ENCODE assay signal across 10 cellular contexts in the genomic region with DNA sequence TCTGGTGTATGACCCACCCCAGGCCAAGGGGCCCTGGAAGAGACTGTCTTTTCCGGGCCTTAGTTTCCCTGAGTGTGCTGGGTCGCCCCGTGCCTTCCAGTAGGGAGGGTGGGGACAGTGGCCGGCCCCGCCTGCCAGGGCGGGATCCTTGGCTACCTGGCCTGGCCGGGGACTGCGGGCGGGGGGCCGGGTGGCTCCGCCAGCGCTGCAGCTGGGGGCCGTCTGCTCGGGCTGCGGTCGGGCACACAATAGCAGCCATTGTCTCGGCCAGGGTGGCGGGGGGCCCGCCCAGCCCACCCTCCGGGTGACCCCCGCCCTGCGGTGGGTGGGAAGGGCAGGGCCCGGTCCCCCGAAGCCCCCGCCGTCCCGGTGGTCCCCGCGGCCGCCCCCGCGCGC. TPM values are rescaled to one million over a fixed set of nuclear protein-coding genes. Genes with fewer than 3 reads are reported as not detected.
DNase-seq lines count a peak whose midpoint lies in the region; TF ChIP-seq lines count a peak whose summit lies in the region.
"Had no signal": no experiment of that assay in that cellular context is flagged by ENCODE, and none has a peak within 500 bp of the region (broad histone marks: within the 10 kb centered on the region; RNA-seq: fewer than 3 reads in every experiment).

No MANE protein-coding gene starts in this region.

- no peaks in the 10 kb centered on the region for H3K9me3 Mint-ChIP-seq in T-helper 2 cell treated with Interferon-gamma antibody and Interleukin-4, amounts not matched to agents 5 μg/mL and 100 μg/mL, for 36 hours
- H3K9me3 Mint-ChIP-seq: brain; natural killer cell treated with Interleukin-12 subunit alpha and Interleukin-12 subunit beta and Interleukin-15 and Interleukin-18, amount 100 ng/mL, for 72 hours had no signal

- H3K36me3 ChIP-seq in NT2/D1 (ENCODE audit: insufficient read depth, insufficient read length, low read length), result peaks cover 3% of the 10 kb centered on the region
- peaks cover 3 to 25% of the 10 kb centered on the region in 2 experiments for H3K36me3 ChIP-seq in mesenchymal stem cell (ENCODE audit: control insufficient read depth in 1 of 2, insufficient read depth in 2 of 2, low read depth in 1 of 2, low read length in 2 of 2)
- H3K36me3 ChIP-seq in thymus (ENCODE audit: control insufficient read depth, insufficient read depth), result no peaks in the 10 kb centered on the region

- H3K14ac ChIP-seq in mesenchymal stem cell (ENCODE audit: low read length in 2 of 2), result no peak overlapping the region

- no peak overlapping the region for H3K4me3 ChIP-seq in NT2/D1 (ENCODE audit: insufficient read length, low read depth)
- peak overlapping the region; percentile 57 for H3K4me3 ChIP-seq in choroid plexus epithelial cell (ENCODE audit: low read depth, low read length)
- H3K4me3 ChIP-seq in mesenchymal stem cell (ENCODE audit: insufficient read depth in 1 of 2, low read depth in 1 of 2, low read length in 2 of 2), result peak overlapping the region in 1 of 2 experiments; percentile 44
- peak overlapping the region; percentile 47 for H3K4me3 ChIP-seq in thymus (ENCODE audit: low read length)

- H3K4me3 Mint-ChIP-seq in T-helper 2 cell treated with Interferon-gamma antibody and Interleukin-4, amounts not matched to agents 5 μg/mL and 100 μg/mL, for 36 hours, result no peak overlapping the region
- H3K4me3 Mint-ChIP-seq: natural killer cell treated with Interleukin-12 subunit alpha and Interleukin-12 subunit beta and Interleukin-15 and Interleukin-18, amount 100 ng/mL, for 72 hours had no signal

- no peak overlapping the region for H3K23ac ChIP-seq in mesenchymal stem cell (ENCODE audit: low read length in 2 of 2)

- H2AK5ac ChIP-seq in mesenchymal stem cell (ENCODE audit: low read length, severe bottlenecking), result peak overlapping the region; percentile 47

- H2BK15ac ChIP-seq in mesenchymal stem cell (ENCODE audit: low read depth, poor library complexity, severe bottlenecking), result peak overlapping the region; percentile 73

- H3K4me1 Mint-ChIP-seq in T-helper 2 cell treated with Interferon-gamma antibody and Interleukin-4, amounts not matched to agents 5 μg/mL and 100 μg/mL, for 36 hours (ENCODE audit: low read depth), result no peaks in the 10 kb centered on the region

- no peak overlapping the region for H2BK5ac ChIP-seq in mesenchymal stem cell (ENCODE audit: low read depth, low read length, poor library complexity, severe bottlenecking)

- H3K27me3 Mint-ChIP-seq in T-helper 2 cell treated with Interferon-gamma antibody and Interleukin-4, amounts not matched to agents 5 μg/mL and 100 μg/mL, for 36 hours (ENCODE audit: low read depth), result peaks cover 13% of the 10 kb centered on the region
- H3K27me3 Mint-ChIP-seq: brain; natural killer cell treated with Interleukin-12 subunit alpha and Interleukin-12 subunit beta and Interleukin-15 and Interleukin-18, amount 100 ng/mL, for 72 hours had no signal

- peak overlapping the region; percentile 47 to 82 for H3K4ac ChIP-seq in mesenchymal stem cell (ENCODE audit: low read depth in 1 of 2, low read length in 2 of 2)

- peak overlapping the region; percentile 16 to 70 for H3K18ac ChIP-seq in mesenchymal stem cell (ENCODE audit: low read depth in 1 of 2, low read length in 2 of 2)

- no peak for TF ChIP-seq CTCF in choroid plexus epithelial cell (conservative IDR thresholded peaks at IDR 0.05; ENCODE audit: low read depth, low read length)

- H3K4me2 ChIP-seq in mesenchymal stem cell (ENCODE audit: low read length, poor library complexity, severe bottlenecking), result peak overlapping the region; percentile 81

- H3K9ac ChIP-seq in NT2/D1 (ENCODE audit: insufficient read length, low read depth), result peak overlapping the region; percentile 51
- H3K9ac ChIP-seq in mesenchymal stem cell (ENCODE audit: low read length), result no peak overlapping the region

- H3K4me1 ChIP-seq in NT2/D1 (ENCODE audit: insufficient read depth, insufficient read length), result peaks cover 22% of the 10 kb centered on the region
- H3K4me1 ChIP-seq in mesenchymal stem cell (ENCODE audit: control insufficient read depth, insufficient read depth, low read depth, low read length), result peaks cover 59% of the 10 kb centered on the region
- no peaks in the 10 kb centered on the region for H3K4me1 ChIP-seq in thymus (ENCODE audit: control insufficient read depth, insufficient read depth, low read length)

- no peaks in the 10 kb centered on the region for H3K36me3 Mint-ChIP-seq in T-helper 2 cell treated with Interferon-gamma antibody and Interleukin-4, amounts not matched to agents 5 μg/mL and 100 μg/mL, for 36 hours (ENCODE audit: low read depth)
- H3K36me3 Mint-ChIP-seq: brain; natural killer cell treated with Interleukin-12 subunit alpha and Interleukin-12 subunit beta and Interleukin-15 and Interleukin-18, amount 100 ng/mL, for 72 hours had no signal

- DNase-seq in NT2/D1 (ENCODE audit: low read depth, low spot score), result no peak
- DNase-seq in choroid plexus epithelial cell (ENCODE audit: low read depth), result no peak
- no peak for DNase-seq in mesenchymal stem cell
- no peak for DNase-seq in SHP77 treated with DMSO at 0.1 percent for 48 hours (lab: John Stamatoyannopoulos, UW)
- DNase-seq in NK-92 (lab: John Stamatoyannopoulos, UW; ENCODE audit: unreplicated experiment), result no peak
- DNase-seq in T-helper 2 cell treated with Interferon-gamma antibody and Interleukin-4, amounts not matched to agents 5 μg/mL and 100 μg/mL, for 36 hours (ENCODE audit: low spot score), result no peak
- DNase-seq: NCI-H510A had no signal

- no peak overlapping the region for H2BK12ac ChIP-seq in mesenchymal stem cell (ENCODE audit: low read length in 2 of 2)

- H3K9me3 ChIP-seq in NT2/D1 (ENCODE audit: insufficient read depth, low read length) (no peaks in the 10 kb centered on the region), mesenchymal stem cell (ENCODE audit: control insufficient read depth, low read length) (no peaks in the 10 kb centered on the region), thymus (ENCODE audit: control insufficient read depth) (no peaks in the 10 kb centered on the region)

- peak overlapping the region; percentile 66 for H4K8ac ChIP-seq in mesenchymal stem cell (ENCODE audit: low read length)

- peak overlapping the region; percentile 89 for H2BK120ac ChIP-seq in mesenchymal stem cell (ENCODE audit: low read depth, low read length)

- H3K79me1 ChIP-seq in mesenchymal stem cell (replicated peaks; ENCODE audit: low read length, poor library complexity, severe bottlenecking), result peaks cover 34% of the 10 kb centered on the region

- no peak overlapping the region for H3K27ac Mint-ChIP-seq in T-helper 2 cell treated with Interferon-gamma antibody and Interleukin-4, amounts not matched to agents 5 μg/mL and 100 μg/mL, for 36 hours
- H3K27ac Mint-ChIP-seq: natural killer cell treated with Interleukin-12 subunit alpha and Interleukin-12 subunit beta and Interleukin-15 and Interleukin-18, amount 100 ng/mL, for 72 hours had no signal

- 12% methylated on average over 21 of the region's 33 CpGs for WGBS in mesenchymal stem cell
- WGBS in thymus, result 7% methylated on average over 33 of the region's 33 CpGs

- H3K27me3 ChIP-seq in NT2/D1 (ENCODE audit: insufficient read depth, insufficient read length) (no peaks in the 10 kb centered on the region), mesenchymal stem cell (ENCODE audit: control insufficient read depth in 1 of 2, insufficient read depth in 1 of 2, low read length in 2 of 2) (no peaks in the 10 kb centered on the region), thymus (ENCODE audit: control insufficient read depth, insufficient read depth) (peaks cover 13% of the 10 kb centered on the region)

- no peak overlapping the region for H3K27ac ChIP-seq in mesenchymal stem cell (ENCODE audit: low read length, poor library complexity, severe bottlenecking)
- no peak overlapping the region for H3K27ac ChIP-seq in thymus (ENCODE audit: low read depth)

- H4K91ac ChIP-seq in mesenchymal stem cell (ENCODE audit: low read length), result peak overlapping the region; percentile 88

- no peak overlapping the region for H2AFZ ChIP-seq in mesenchymal stem cell (ENCODE audit: low read depth, low read length)

RNA-seq across cellular contexts. Expression of gene GLIS2, which starts 11.5 kb away (rescaled TPM):
- polyA plus RNA-seq in mesenchymal stem cell (2013, experiment 1 of 2), result 20.9 TPM
- 19.9 TPM for polyA plus RNA-seq in mesenchymal stem cell (2013, experiment 2 of 2)
- polyA plus RNA-seq in thymus, result 3.0 TPM

RNA-seq across cellular contexts. Expression of gene PAM16, which starts 23.7 kb away (rescaled TPM):
- 39.3 TPM for polyA plus RNA-seq in mesenchymal stem cell (2013, experiment 1 of 2)
- polyA plus RNA-seq in mesenchymal stem cell (2013, experiment 2 of 2), result 43.3 TPM
- polyA plus RNA-seq in thymus, result 86.9 TPM

RNA-seq across cellular contexts. Expression of gene VASN, which starts 44.3 kb away (rescaled TPM):
- polyA plus RNA-seq in mesenchymal stem cell (2013, experiment 1 of 2), result 127 TPM
- 127 TPM for polyA plus RNA-seq in mesenchymal stem cell (2013, experiment 2 of 2)
- polyA plus RNA-seq in thymus, result 3.6 TPM

RNA-seq across cellular contexts. Expression of gene TFAP4, which starts 54.6 kb away (rescaled TPM):
- 6.0 TPM for polyA plus RNA-seq in mesenchymal stem cell (2013, experiment 1 of 2)
- 5.8 TPM for polyA plus RNA-seq in mesenchymal stem cell (2013, experiment 2 of 2)
- polyA plus RNA-seq in thymus, result 8.7 TPM
